In genomic region chr9:86112057-86112456, GRCh38 we compare ENCODE assay signal across 34 cellular contexts.
"Had no signal": no experiment of that assay in that cellular context is flagged by ENCODE, and none has a peak within 500 bp of the region (broad histone marks: within the 10 kb centered on the region; RNA-seq: fewer than 3 reads in every experiment).

No MANE protein-coding gene starts in this region.

- H3K27me3 ChIP-seq: adrenal gland, body of pancreas, esophagus squamous epithelium, gastroesophageal sphincter, heart right ventricle had no signal

- H3K4me1 Mint-ChIP-seq: T-helper 17 cell had no signal

- H3K4me1 ChIP-seq: adrenal gland, body of pancreas, esophagus squamous epithelium, gastroesophageal sphincter, heart right ventricle had no signal

- FAIRE-seq: colon, endometrium, endothelial cell of umbilical vein had no signal

- H3K9me3 ChIP-seq: adrenal gland, body of pancreas, esophagus squamous epithelium, gastroesophageal sphincter, heart right ventricle had no signal

- H3K4me3 Mint-ChIP-seq: activated CD4-positive, alpha-beta memory T cell treated with anti-CD3 and anti-CD28 coated beads for 36 hours; activated CD4-positive, alpha-beta T cell treated with anti-CD3 and anti-CD28 coated beads for 36 hours; activated CD4-positive, alpha-beta T cell treated with anti-CD3 and anti-CD28 coated beads, Interleukin-2, amount 10 ng/mL, durations not matched to agents 24 days and 14 days; activated CD8-positive, alpha-beta T cell treated with anti-CD3 and anti-CD28 coated beads, Interleukin-2, amount 10 ng/mL, durations not matched to agents 7 days and 5 days; activated naive CD4-positive, alpha-beta T cell treated with anti-CD3 and anti-CD28 coated beads for 36 hours; activated naive CD4-positive, alpha-beta T cell treated with anti-CD3 and anti-CD28 coated beads, Interleukin-2, amount 50 U/mL, for 24 hours; activated naive CD8-positive, alpha-beta T cell treated with anti-CD3 and anti-CD28 coated beads for 36 hours; activated naive CD8-positive, alpha-beta T cell treated with anti-CD3 and anti-CD28 coated beads, Interleukin-2, amount 50 U/mL, for 24 hours; activated T-cell treated with anti-CD3 and anti-CD28 coated beads, Interleukin-2, amount 50 U/mL, for 4 hours; effector memory CD8-positive, alpha-beta T cell; T-helper 17 cell; T-helper 2 cell treated with Interferon-gamma antibody and Interleukin-4, amounts not matched to agents 5 μg/mL and 100 μg/mL, for 36 hours had no signal

- ATAC-seq: activated CD4-positive, alpha-beta T cell treated with anti-CD3 and anti-CD28 coated beads for 36 hours; activated CD8-positive, alpha-beta T cell treated with anti-CD3 and anti-CD28 coated beads, Interleukin-2, amount 10 ng/mL, durations not matched to agents 7 days and 5 days; activated naive CD8-positive, alpha-beta T cell treated with anti-CD3 and anti-CD28 coated beads, Interleukin-2, amount 50 U/mL, for 24 hours; activated T-cell treated with anti-CD3 and anti-CD28 coated beads, Interleukin-2, amount 50 U/mL, for 4 hours; body of pancreas; effector memory CD8-positive, alpha-beta T cell; gastroesophageal sphincter; heart right ventricle; T-helper 17 cell had no signal

- H3K4me3 ChIP-seq: adrenal gland, body of pancreas, esophagus squamous epithelium, gastroesophageal sphincter, heart right ventricle had no signal

- H3K36me3 Mint-ChIP-seq: activated CD4-positive, alpha-beta memory T cell treated with anti-CD3 and anti-CD28 coated beads for 36 hours; activated naive CD4-positive, alpha-beta T cell treated with anti-CD3 and anti-CD28 coated beads, Interleukin-2, amount 50 U/mL, for 24 hours; activated naive CD8-positive, alpha-beta T cell treated with anti-CD3 and anti-CD28 coated beads for 36 hours had no signal

- H3K27ac ChIP-seq: adrenal gland, body of pancreas, epithelial cell of prostate, esophagus squamous epithelium, gastroesophageal sphincter, heart right ventricle had no signal

- H3K9me3 Mint-ChIP-seq: activated CD4-positive, alpha-beta memory T cell treated with anti-CD3 and anti-CD28 coated beads for 36 hours; activated naive CD4-positive, alpha-beta T cell treated with anti-CD3 and anti-CD28 coated beads for 36 hours; activated naive CD4-positive, alpha-beta T cell treated with anti-CD3 and anti-CD28 coated beads, Interleukin-2, amount 50 U/mL, for 24 hours; activated naive CD8-positive, alpha-beta T cell treated with anti-CD3 and anti-CD28 coated beads for 36 hours; activated naive CD8-positive, alpha-beta T cell treated with anti-CD3 and anti-CD28 coated beads, Interleukin-2, amount 50 U/mL, for 24 hours; activated T-cell treated with anti-CD3 and anti-CD28 coated beads, Interleukin-2, amount 50 U/mL, for 4 hours; activated T-helper 2 cell treated with anti-CD3 and anti-CD28 coated beads, Interferon-gamma antibody, Interleukin-2, Interleukin-4, amounts not matched to agents 10 μg/mL and 5 μg/mL and 100 μg/mL, durations not matched to agents 14 hours and 24 hours and 36 hours; effector memory CD8-positive, alpha-beta T cell; T-helper 2 cell treated with Interferon-gamma antibody and Interleukin-4, amounts not matched to agents 5 μg/mL and 100 μg/mL, for 36 hours had no signal

- H3K36me3 ChIP-seq: adrenal gland, esophagus squamous epithelium, gastroesophageal sphincter, heart right ventricle had no signal

- DNase-seq: activated CD4-positive, alpha-beta memory T cell treated with anti-CD3 and anti-CD28 coated beads for 36 hours; activated CD4-positive, alpha-beta T cell treated with anti-CD3 and anti-CD28 coated beads for 36 hours; activated CD4-positive, alpha-beta T cell treated with anti-CD3 and anti-CD28 coated beads, Interleukin-2, amount 10 ng/mL, durations not matched to agents 24 days and 14 days; activated CD4-positive, CD25-positive, alpha-beta regulatory T cell; activated CD4-positive, CD25-positive, alpha-beta regulatory T cell treated with anti-CD3 and anti-CD28 coated beads, Interleukin-2, amount 50 U/mL, for 72 hours; activated CD8-positive, alpha-beta T cell treated with anti-CD3 and anti-CD28 coated beads, Interleukin-2, amount 10 ng/mL, durations not matched to agents 7 days and 5 days; activated effector memory CD4-positive, alpha-beta T cell treated with anti-CD3 and anti-CD28 coated beads, Interleukin-2, amount 50 U/mL, for 16 hours; activated naive CD4-positive, alpha-beta T cell treated with anti-CD3 and anti-CD28 coated beads for 36 hours; activated naive CD8-positive, alpha-beta T cell treated with anti-CD3 and anti-CD28 coated beads for 36 hours; activated naive CD8-positive, alpha-beta T cell treated with anti-CD3 and anti-CD28 coated beads, Interleukin-2, amount 50 U/mL, for 24 hours; activated T-cell treated with anti-CD3 and anti-CD28 coated beads, Interleukin-2, amount 50 U/mL, for 4 hours; adrenal gland; amygdala; aorta; body of pancreas; caudate nucleus; cortex of kidney; dermis blood vessel endothelial cell; effector CD4-positive, alpha-beta T cell; effector memory CD8-positive, alpha-beta T cell; esophagus squamous epithelium; foreskin melanocyte; heart right ventricle; T-helper 1 cell; T-helper 17 cell; T1000 had no signal

- H3K27ac Mint-ChIP-seq: activated CD4-positive, alpha-beta memory T cell treated with anti-CD3 and anti-CD28 coated beads for 36 hours; activated CD4-positive, alpha-beta T cell treated with anti-CD3 and anti-CD28 coated beads for 36 hours; activated CD4-positive, alpha-beta T cell treated with anti-CD3 and anti-CD28 coated beads, Interleukin-2, amount 10 ng/mL, durations not matched to agents 24 days and 14 days; activated CD8-positive, alpha-beta T cell treated with anti-CD3 and anti-CD28 coated beads, Interleukin-2, amount 10 ng/mL, durations not matched to agents 7 days and 5 days; activated naive CD4-positive, alpha-beta T cell treated with anti-CD3 and anti-CD28 coated beads for 36 hours; activated naive CD4-positive, alpha-beta T cell treated with anti-CD3 and anti-CD28 coated beads, Interleukin-2, amount 50 U/mL, for 24 hours; activated naive CD8-positive, alpha-beta T cell treated with anti-CD3 and anti-CD28 coated beads for 36 hours; activated naive CD8-positive, alpha-beta T cell treated with anti-CD3 and anti-CD28 coated beads, Interleukin-2, amount 50 U/mL, for 24 hours; activated T-helper 2 cell treated with anti-CD3 and anti-CD28 coated beads, Interferon-gamma antibody, Interleukin-2, Interleukin-4, amounts not matched to agents 10 μg/mL and 5 μg/mL and 100 μg/mL, durations not matched to agents 14 hours and 24 hours and 36 hours; effector memory CD8-positive, alpha-beta T cell; T-helper 17 cell; T-helper 2 cell treated with Interferon-gamma antibody and Interleukin-4, amounts not matched to agents 5 μg/mL and 100 μg/mL, for 36 hours had no signal
